In the genomic region with DNA sequence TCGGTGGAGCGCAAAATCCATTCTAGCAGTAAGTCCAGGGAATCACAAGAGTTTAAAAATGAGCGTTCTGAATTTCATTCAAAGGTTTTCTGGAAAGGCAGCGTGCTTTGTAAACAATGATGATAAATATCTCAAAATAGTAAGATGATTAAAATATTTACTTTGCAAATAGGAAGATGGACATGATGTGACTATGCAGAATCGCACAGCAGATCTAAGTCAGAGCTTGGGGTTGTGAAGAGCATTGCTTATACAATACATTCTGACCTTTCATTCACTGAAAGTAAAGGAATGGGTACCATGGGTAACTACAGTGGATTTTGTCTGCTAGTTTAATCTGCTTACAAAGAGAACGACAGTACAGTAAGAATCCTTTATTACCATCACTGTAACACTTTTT, we compare ENCODE assay signal across 20 cellular contexts.
A peak's percentile ranks its signal among the peaks of the same experiment; 100 is the strongest.
DNase-seq lines count a peak whose midpoint lies in the region; ATAC-seq and TF ChIP-seq lines count a peak whose summit lies in the region.
"Had no signal": no experiment of that assay in that cellular context is flagged by ENCODE, and none has a peak within 500 bp of the region (broad histone marks: within the 10 kb centered on the region; RNA-seq: fewer than 3 reads in every experiment).

No MANE protein-coding gene starts in this region.

- no peak for TF ChIP-seq RAD21 in HCT116 (IDR thresholded peaks at IDR 0.05; ENCODE audit: low read depth)

- TSS peak; percentile 21 for BruUV-seq in HCT116 (replicated peaks; lab: Mats Ljungman, UMichigan)

- no peaks in the 10 kb centered on the region for H3K9me3 Mint-ChIP-seq in CD4-positive, alpha-beta T cell
- no peaks in the 10 kb centered on the region for H3K9me3 Mint-ChIP-seq in activated T-helper 1 cell treated with anti-CD3 and anti-CD28 coated beads, Interleukin-12 subunit alpha, Interleukin-12 subunit beta, Interleukin-2, Interleukin-4 antibody, amounts not matched to agents 30 ng/mL and 10 ng/mL and 1 ng/mL, durations not matched to agents 14 hours and 24 hours and 36 hours
- H3K9me3 Mint-ChIP-seq: CD8-positive, alpha-beta T cell; IgD-negative memory B cell had no signal

- no peak for TF ChIP-seq POLR2A in HCT116 (IDR thresholded peaks at IDR 0.05; ENCODE audit: borderline replicate concordance, extremely low read depth, insufficient read depth, insufficient read length)

- peaks cover 5 to 26% of the 10 kb centered on the region in 2 experiments; a peak in 3 of 4 replicates for H3K36me3 ChIP-seq in HCT116 (ENCODE audit: control insufficient read depth in 1 of 2, insufficient read depth in 2 of 2, low read length in 2 of 2)

- DNase-seq in CD4-positive, alpha-beta T cell = no peak
- DNase-seq in HCT116 (ENCODE audit: low read depth, low spot score) = no peak
- DNase-seq in activated T-helper 1 cell treated with anti-CD3 and anti-CD28 coated beads, Interleukin-12 subunit alpha, Interleukin-12 subunit beta, Interleukin-2, Interleukin-4 antibody, amounts not matched to agents 30 ng/mL and 10 ng/mL and 1 ng/mL, durations not matched to agents 14 hours and 24 hours and 36 hours (ENCODE audit: low spot score) = no peak
- DNase-seq in retina = peak; percentile 20
- DNase-seq in activated CD4-positive, alpha-beta T cell treated with anti-CD3 and anti-CD28 coated beads, Interleukin-2, amount 50 U/mL, for 4 hours = no peak
- no peak for DNase-seq in NCI-H2029 treated with DMSO at 0.1 percent for 48 hours (lab: John Stamatoyannopoulos, UW)
- no peak for DNase-seq in DMS53 (lab: John Stamatoyannopoulos, UW)
- DNase-seq: ACHN; CD8-positive, alpha-beta T cell; GDM1; NCI-H1694; NCI-H2081 treated with DMSO at 0.1 percent for 48 hours; NCI-H2171 treated with DMSO at 0.1 percent for 48 hours; NCI-H446 treated with DMSO at 0.1 percent for 48 hours; NCI-H526 treated with DMSO at 0.1 percent for 48 hours; RPMI8226; SHP77; SW 1271 had no signal

- no peak overlapping the region for H3K4me3 ChIP-seq in HCT116 (replicated peaks in 1 of 2; ENCODE audit: low read depth in 1 of 2, low read length in 2 of 2)
- H3K4me3 ChIP-seq: BLaER1 treated with 17β-estradiol and CSF1 and Interleukin-3, amounts not matched to agents 10 nM and 100 nM had no signal

- peaks cover 12% of the 10 kb centered on the region; the same call in 1 of the 2 replicates for H4K20me1 ChIP-seq in HCT116 (ENCODE audit: insufficient read depth)

- H3K4me1 ChIP-seq in HCT116 (ENCODE audit: control insufficient read depth in 1 of 2, insufficient read depth in 2 of 2, low read length in 2 of 2) = no peaks in the 10 kb centered on the region

- H3K36me3 Mint-ChIP-seq in CD4-positive, alpha-beta T cell (ENCODE audit: low read depth) = peaks cover 90% of the 10 kb centered on the region
- peaks cover 46% of the 10 kb centered on the region for H3K36me3 Mint-ChIP-seq in activated T-helper 1 cell treated with anti-CD3 and anti-CD28 coated beads, Interleukin-12 subunit alpha, Interleukin-12 subunit beta, Interleukin-2, Interleukin-4 antibody, amounts not matched to agents 30 ng/mL and 10 ng/mL and 1 ng/mL, durations not matched to agents 14 hours and 24 hours and 36 hours (ENCODE audit: low read depth)

- H3K27ac Mint-ChIP-seq in CD4-positive, alpha-beta T cell = peak overlapping the region; percentile 38
- peak overlapping the region; percentile 9 for H3K27ac Mint-ChIP-seq in activated T-helper 1 cell treated with anti-CD3 and anti-CD28 coated beads, Interleukin-12 subunit alpha, Interleukin-12 subunit beta, Interleukin-2, Interleukin-4 antibody, amounts not matched to agents 30 ng/mL and 10 ng/mL and 1 ng/mL, durations not matched to agents 14 hours and 24 hours and 36 hours
- H3K27ac Mint-ChIP-seq: CD8-positive, alpha-beta T cell; IgD-negative memory B cell had no signal

- CTCF ChIA-PET in CD4-positive, alpha-beta T cell (lab: Charles Lee) = no interaction called here
- CTCF ChIA-PET in HCT116 (lab: Charles Lee) = no interaction called here

- no peak overlapping the region for H3K4me3 Mint-ChIP-seq in CD4-positive, alpha-beta T cell
- H3K4me3 Mint-ChIP-seq in activated T-helper 1 cell treated with anti-CD3 and anti-CD28 coated beads, Interleukin-12 subunit alpha, Interleukin-12 subunit beta, Interleukin-2, Interleukin-4 antibody, amounts not matched to agents 30 ng/mL and 10 ng/mL and 1 ng/mL, durations not matched to agents 14 hours and 24 hours and 36 hours = no peak overlapping the region
- H3K4me3 Mint-ChIP-seq: CD8-positive, alpha-beta T cell; IgD-negative memory B cell had no signal

- intact Hi-C loops in CD4-positive, alpha-beta T cell (cut with DNase I, micrococcal nuclease) = no loop called here
- intact Hi-C loops in HCT116 (cut with micrococcal nuclease) = no loop called here
- intact Hi-C loops in activated T-helper 1 cell treated with anti-CD3 and anti-CD28 coated beads, Interleukin-12 subunit alpha, Interleukin-12 subunit beta, Interleukin-2, Interleukin-4 antibody, amounts not matched to agents 30 ng/mL and 10 ng/mL and 1 ng/mL, durations not matched to agents 14 hours and 24 hours and 36 hours (cut with micrococcal nuclease) = no loop called here

- no peaks in the 10 kb centered on the region for H3K27me3 ChIP-seq in CD4-positive, alpha-beta T cell (ENCODE audit: control insufficient read depth, insufficient read depth, low read length)
- no peaks in the 10 kb centered on the region for H3K27me3 ChIP-seq in HCT116 (ENCODE audit: insufficient read depth, low read length)
- H3K27me3 ChIP-seq: BLaER1 treated with 17β-estradiol and CSF1 and Interleukin-3, amounts not matched to agents 10 nM and 100 nM had no signal

- POLR2A ChIA-PET in CD4-positive, alpha-beta T cell (lab: Charles Lee) = no interaction called here
- POLR2A ChIA-PET in HCT116 (lab: Charles Lee) = no interaction called here

- RAD21 ChIA-PET in HCT116 (lab: Charles Lee; ENCODE audit: low non-redundant PET in 1 of 2, low total read pairs in 2 of 2, uncharacterized antibody in 2 of 2, unreplicated experiment in 2 of 2) = no interaction called here

- H3K4me2 ChIP-seq in HCT116 (ENCODE audit: low read length) = no peak overlapping the region
- H3K4me2 ChIP-seq: BLaER1 treated with 17β-estradiol and CSF1 and Interleukin-3, amounts not matched to agents 10 nM and 100 nM had no signal

- peaks cover 99% of the 10 kb centered on the region for H3K79me2 ChIP-seq in HCT116 (ENCODE audit: insufficient read depth, low read length)

- no peak overlapping the region for H2AFZ ChIP-seq in HCT116 (ENCODE audit: low read depth, low read length, poor library complexity, severe bottlenecking)

- no peak for TF ChIP-seq CTCF in CD4-positive, alpha-beta T cell (IDR thresholded peaks at IDR 0.05)
- TF ChIP-seq CTCF in HCT116 (IDR thresholded peaks at IDR 0.05 in 2 of 3, conservative IDR thresholded peaks at IDR 0.05 in 1 of 3; ENCODE audit: borderline replicate concordance in 1 of 3, insufficient read depth in 1 of 3, low read depth in 2 of 3, low read length in 2 of 3) = no peak

- no peaks in the 10 kb centered on the region for H3K27me3 Mint-ChIP-seq in CD4-positive, alpha-beta T cell
- H3K27me3 Mint-ChIP-seq in activated T-helper 1 cell treated with anti-CD3 and anti-CD28 coated beads, Interleukin-12 subunit alpha, Interleukin-12 subunit beta, Interleukin-2, Interleukin-4 antibody, amounts not matched to agents 30 ng/mL and 10 ng/mL and 1 ng/mL, durations not matched to agents 14 hours and 24 hours and 36 hours (ENCODE audit: insufficient read depth) = no peaks in the 10 kb centered on the region
- H3K27me3 Mint-ChIP-seq: IgD-negative memory B cell had no signal

- no peak overlapping the region for H3K9ac ChIP-seq in HCT116 (ENCODE audit: low read length)
- H3K9ac ChIP-seq: BLaER1 treated with 17β-estradiol and CSF1 and Interleukin-3, amounts not matched to agents 10 nM and 100 nM had no signal

- H3K27ac ChIP-seq in CD4-positive, alpha-beta T cell (ENCODE audit: low read depth, low read length) = no peak overlapping the region
- no peak overlapping the region for H3K27ac ChIP-seq in HCT116 (ENCODE audit: low read depth, low read length)
- H3K27ac ChIP-seq: BLaER1 treated with 17β-estradiol and CSF1 and Interleukin-3, amounts not matched to agents 10 nM and 100 nM had no signal

- H3K4me1 Mint-ChIP-seq in CD4-positive, alpha-beta T cell (ENCODE audit: low read depth) = peaks cover 87% of the 10 kb centered on the region
- H3K4me1 Mint-ChIP-seq in activated T-helper 1 cell treated with anti-CD3 and anti-CD28 coated beads, Interleukin-12 subunit alpha, Interleukin-12 subunit beta, Interleukin-2, Interleukin-4 antibody, amounts not matched to agents 30 ng/mL and 10 ng/mL and 1 ng/mL, durations not matched to agents 14 hours and 24 hours and 36 hours (ENCODE audit: low read depth) = peaks cover 58% of the 10 kb centered on the region

- H3K9me2 ChIP-seq in HCT116 (ENCODE audit: insufficient read depth) = no peaks in the 10 kb centered on the region

- no peak for ATAC-seq in CD4-positive, alpha-beta T cell (ENCODE audit: poor library complexity)
- ATAC-seq in HCT116 = no peak
- ATAC-seq: CD8-positive, alpha-beta T cell had no signal

- no peaks in the 10 kb centered on the region for H3K9me3 ChIP-seq in CD4-positive, alpha-beta T cell (ENCODE audit: control insufficient read depth, low read length)
- no peaks in the 10 kb centered on the region for H3K9me3 ChIP-seq in HCT116 (ENCODE audit: control insufficient read depth in 1 of 2, insufficient read depth in 1 of 2, low read depth in 1 of 2, low read length in 2 of 2)
- H3K9me3 ChIP-seq: BLaER1 treated with 17β-estradiol and CSF1 and Interleukin-3, amounts not matched to agents 10 nM and 100 nM had no signal

TF ChIP-seq in HCT116, 20 proteins besides CTCF, POLR2A, EP300 and RAD21 (continues in another document):
- TF ChIP-seq YY1 (IDR thresholded peaks at IDR 0.05; ENCODE audit: extremely low read depth, insufficient replicate concordance, low read depth, low read length) (no peak), TCF7L2 (IDR thresholded peaks at IDR 0.05; ENCODE audit: borderline replicate concordance, extremely low read depth, insufficient read depth, insufficient read length) (no peak), JUND (IDR thresholded peaks at IDR 0.05) (no peak), ZBTB33 (IDR thresholded peaks at IDR 0.05; ENCODE audit: extremely low read depth, insufficient replicate concordance, low read length) (no peak), EZH2 (IDR thresholded peaks at IDR 0.05) (no peak)
